Comparison of ENCODE assay signal across 9 cellular contexts in genomic region chrX:153333271-153333670, GRCh38. TPM values are rescaled to one million over a fixed set of nuclear protein-coding genes. Genes with fewer than 3 reads are reported as not detected.
DNase-seq lines count a peak whose midpoint lies in the region; ATAC-seq and TF ChIP-seq lines count a peak whose summit lies in the region.
"Had no signal": no experiment of that assay in that cellular context is flagged by ENCODE, and none has a peak within 500 bp of the region (broad histone marks: within the 10 kb centered on the region; RNA-seq: fewer than 3 reads in every experiment).

No MANE protein-coding gene starts in this region.

- H3K36me3 ChIP-seq in BLaER1: peaks cover 12% of the 10 kb centered on the region
- 0 out of 2 replicates have a peak, but pooled peaks cover 3% of the 10 kb centered on the region for H3K36me3 ChIP-seq in HUES48 (ENCODE audit: control insufficient read depth, insufficient read depth, low read length)
- H3K36me3 ChIP-seq in muscle layer of duodenum (ENCODE audit: control insufficient read depth in 1 of 2, insufficient read depth in 2 of 2, low read length in 2 of 2): no peaks in the 10 kb centered on the region
- H3K36me3 ChIP-seq in mucosa of descending colon (ENCODE audit: low read depth): no peaks in the 10 kb centered on the region

- peaks cover 4% of the 10 kb centered on the region for H3K36me3 Mint-ChIP-seq in brain

- peak overlapping the region; percentile 85 to 94 (median 89) for H3K4me3 Mint-ChIP-seq in brain

- H3K27me3 Mint-ChIP-seq in brain: no peaks in the 10 kb centered on the region

- TF ChIP-seq CTCF in brain (conservative IDR thresholded peaks at IDR 0.05) (no peak), mucosa of descending colon (IDR thresholded peaks at IDR 0.05) (no peak)

- peaks cover 29% of the 10 kb centered on the region for H4K20me1 ChIP-seq in BLaER1

- H3K27me3 ChIP-seq in BLaER1 (peaks cover 39% of the 10 kb centered on the region), HUES48 (ENCODE audit: control insufficient read depth, insufficient read depth, low read length) (no peaks in the 10 kb centered on the region), muscle layer of duodenum (ENCODE audit: low read depth, low read length) (no peaks in the 10 kb centered on the region)

- peaks cover 0 to 8% (median 3%) of the 10 kb centered on the region in 5 experiments for H3K9me3 Mint-ChIP-seq in brain

- no peak for DNase-seq in mucosa of descending colon
- no peak for DNase-seq in NCI-H1694 (lab: John Stamatoyannopoulos, UW)

- peaks cover 25% of the 10 kb centered on the region for H3K4me1 ChIP-seq in BLaER1
- H3K4me1 ChIP-seq in HUES48 (ENCODE audit: control insufficient read depth, insufficient read depth, low read length): no peaks in the 10 kb centered on the region
- H3K4me1 ChIP-seq in muscle layer of duodenum (ENCODE audit: control insufficient read depth in 1 of 2, insufficient read depth in 2 of 2, low read length in 2 of 2): peaks cover 3 to 14% of the 10 kb centered on the region in 2 donors
- H3K4me1 ChIP-seq in mucosa of descending colon (ENCODE audit: low read depth): no peaks in the 10 kb centered on the region

- H3K4me3 ChIP-seq in BLaER1 (peak overlapping the region; percentile 44; the same call in 1 of the 2 replicates), HUES48 (ENCODE audit: low read depth, low read length) (peak overlapping the region; percentile 77), muscle layer of duodenum (ENCODE audit: low read depth in 1 of 2, low read length in 2 of 2) (peak overlapping the region; percentile 32 to 35), mucosa of descending colon (no peak overlapping the region)

- H3K27ac ChIP-seq in BLaER1: no peak overlapping the region
- H3K27ac ChIP-seq in HUES48 (ENCODE audit: low read depth, low read length): no peak overlapping the region
- no peak overlapping the region for H3K27ac ChIP-seq in muscle layer of duodenum (ENCODE audit: low read length)

- intact Hi-C loops in mucosa of descending colon (cut with DNase I, micrococcal nuclease): no loop called here

- peaks cover 4% of the 10 kb centered on the region; the same call in 1 of the 2 replicates for H3K9me3 ChIP-seq in BLaER1
- H3K9me3 ChIP-seq in HUES48 (ENCODE audit: control insufficient read depth, insufficient read depth, low read length): peaks cover 32% of the 10 kb centered on the region
- no peaks in the 10 kb centered on the region for H3K9me3 ChIP-seq in muscle layer of duodenum (ENCODE audit: control insufficient read depth in 1 of 2, low read length in 2 of 2)
- no peaks in the 10 kb centered on the region for H3K9me3 ChIP-seq in mucosa of descending colon
- H3K9me3 ChIP-seq: stomach had no signal

- no peak for ATAC-seq in mucosa of descending colon
- no peak for ATAC-seq in GM21526 (IDR thresholded peaks at IDR 0.05; ENCODE audit: low FRiP score, unreplicated experiment)
- no peak for ATAC-seq in GM21717 (IDR thresholded peaks at IDR 0.05; ENCODE audit: unreplicated experiment)

- H3K9ac ChIP-seq in BLaER1 (no peak overlapping the region), HUES48 (ENCODE audit: low read depth, low read length) (no peak overlapping the region)

- peaks cover 31% of the 10 kb centered on the region for H3K4me1 Mint-ChIP-seq in brain

- H3K4me2 ChIP-seq in BLaER1: peak overlapping the region; percentile 61

- H3K27ac Mint-ChIP-seq in brain: peak overlapping the region in 3 of 5 experiments; percentile 45 to 94 (median 78)

RNA-seq across cellular contexts. Expression of gene ZNF275, which starts 0.7 kb away (rescaled TPM):
- polyA plus RNA-seq in brain (ENCODE audit: insufficient read depth, low read depth, low replicate concordance): 12.9 TPM
- 1 to 10 TPM; 5.2 to 10.0 (median 6.1) TPM for total RNA-seq in mucosa of descending colon

RNA-seq across cellular contexts. Expression of gene PNMA6F, which starts 11.7 kb away (rescaled TPM):
- polyA plus RNA-seq in brain (ENCODE audit: insufficient read depth, low read depth, low replicate concordance): 1.1 TPM
- not detected for total RNA-seq in mucosa of descending colon
- total RNA-seq: stomach had no signal
- polyA plus RNA-seq: stomach had no signal
